In the genomic region with DNA sequence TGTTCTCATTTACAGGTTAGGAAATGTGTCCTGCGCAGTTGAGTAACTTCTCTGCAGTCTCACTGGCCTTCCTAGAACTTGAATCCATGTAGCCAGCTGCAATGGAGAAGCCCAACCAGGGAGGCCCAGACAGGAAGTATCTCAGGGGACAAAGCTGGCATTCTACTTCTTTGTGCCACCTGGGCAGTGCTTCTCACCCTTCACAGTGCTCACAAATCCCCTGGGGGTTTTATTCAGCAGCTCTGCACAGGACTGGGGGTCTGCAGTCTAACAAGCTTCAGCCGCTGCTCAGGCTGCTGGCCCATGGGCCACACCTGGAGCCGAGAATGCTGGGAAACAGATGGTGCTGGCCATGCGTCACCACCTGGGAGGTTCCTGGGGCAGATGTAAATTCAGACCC, we compare ENCODE assay signal across 15 cellular contexts.
A peak's percentile ranks its signal among the peaks of the same experiment; 100 is the strongest.
DNase-seq lines count a peak whose midpoint lies in the region; ATAC-seq and TF ChIP-seq lines count a peak whose summit lies in the region.
"Had no signal": no experiment of that assay in that cellular context is flagged by ENCODE, and none has a peak within 500 bp of the region (broad histone marks: within the 10 kb centered on the region; RNA-seq: fewer than 3 reads in every experiment).

No MANE protein-coding gene starts in this region.

- H2AFZ ChIP-seq in Loucy (ENCODE audit: low read length) (no peak overlapping the region), neuronal stem cell (ENCODE audit: low read length) (no peak overlapping the region)
- H2AFZ ChIP-seq: GM23338 had no signal

- H3K4me1 ChIP-seq in Loucy (ENCODE audit: insufficient read depth, low read length, poor library complexity, severe bottlenecking) (peaks cover 89% of the 10 kb centered on the region), neuronal stem cell (ENCODE audit: control insufficient read depth in 2 of 2, insufficient read depth in 1 of 2, low read depth in 1 of 2, low read length in 2 of 2) (peaks cover 0 to 5% of the 10 kb centered on the region in 2 donors)

- H3K4me2 ChIP-seq in Loucy (ENCODE audit: low read depth, low read length, poor library complexity, severe bottlenecking) (peak overlapping the region; percentile 2), neuronal stem cell (ENCODE audit: insufficient read depth, low read length, poor library complexity, severe bottlenecking) (no peak overlapping the region)
- H3K4me2 ChIP-seq: GM23338 had no signal

- no peaks in the 10 kb centered on the region for H3K9me2 ChIP-seq in Loucy (replicated peaks; ENCODE audit: low read depth, low read length)

- ATAC-seq in omental fat pad (ENCODE audit: low FRiP score) (no peak), left colon (no peak)
- ATAC-seq: GM12878, GM23338 had no signal

- no peaks in the 10 kb centered on the region for H4K20me1 ChIP-seq in Loucy (ENCODE audit: insufficient read depth, low read length, poor library complexity, severe bottlenecking)

- H3K79me2 ChIP-seq in Loucy (ENCODE audit: insufficient read depth, low read length) = no peaks in the 10 kb centered on the region

- H3K27me3 ChIP-seq in Loucy (ENCODE audit: insufficient read depth, low read length, poor library complexity, severe bottlenecking) (no peaks in the 10 kb centered on the region), neuronal stem cell (ENCODE audit: control insufficient read depth in 3 of 3, insufficient read depth in 3 of 3, low read depth in 1 of 3, low read length in 3 of 3) (no peaks in the 10 kb centered on the region)

- no peak overlapping the region for H3K9ac ChIP-seq in Loucy (ENCODE audit: low read depth, low read length, poor library complexity, severe bottlenecking)
- no peak overlapping the region for H3K9ac ChIP-seq in neuronal stem cell (ENCODE audit: low read depth, low read length, poor library complexity)

- H3K4me3 ChIP-seq in Loucy (ENCODE audit: low read length, poor library complexity, severe bottlenecking) = no peak overlapping the region
- no peak overlapping the region for H3K4me3 ChIP-seq in neuronal stem cell (ENCODE audit: low read length in 2 of 2)
- H3K4me3 ChIP-seq: GM12878, GM23338 had no signal

- no peak overlapping the region for H3K23ac ChIP-seq in neuronal stem cell (ENCODE audit: low read depth, low read length, poor library complexity)

- H3K36me3 ChIP-seq in Loucy (ENCODE audit: insufficient read depth, low read length) (no peaks in the 10 kb centered on the region), neuronal stem cell (replicated peaks in 1 of 2; ENCODE audit: control insufficient read depth in 2 of 2, insufficient read depth in 2 of 2, low read length in 2 of 2) (no peaks in the 10 kb centered on the region)

- H3K18ac ChIP-seq in neuronal stem cell (ENCODE audit: low read length) = peak overlapping the region; percentile 15

- no peak overlapping the region for H2BK5ac ChIP-seq in neuronal stem cell (ENCODE audit: low read length)

- no peaks in the 10 kb centered on the region for H3K79me1 ChIP-seq in neuronal stem cell (ENCODE audit: low read depth, low read length)

- H3K27ac ChIP-seq in neuronal stem cell (replicated peaks; ENCODE audit: low read length) = no peak overlapping the region
- H3K27ac ChIP-seq: 22Rv1 had no signal

- H3K14ac ChIP-seq in neuronal stem cell (ENCODE audit: low read length) = no peak overlapping the region

- H2BK12ac ChIP-seq in neuronal stem cell (ENCODE audit: low read length) = no peak overlapping the region

- H3K4ac ChIP-seq in neuronal stem cell (ENCODE audit: low read length) = no peak overlapping the region

- H2AK5ac ChIP-seq in neuronal stem cell (ENCODE audit: low read depth, low read length) = no peak overlapping the region

- H3K9me3 ChIP-seq in Loucy (ENCODE audit: insufficient read depth, low read depth, low read length) = no peaks in the 10 kb centered on the region
- peaks cover 0 to 5% of the 10 kb centered on the region in 2 donors for H3K9me3 ChIP-seq in neuronal stem cell (replicated peaks in 1 of 2; ENCODE audit: control insufficient read depth in 2 of 2, insufficient read depth in 1 of 2, low read depth in 1 of 2, low read length in 2 of 2)

- intact Hi-C loops in left colon (cut with DNase I, micrococcal nuclease) = no loop called here

- H2BK15ac ChIP-seq in neuronal stem cell (ENCODE audit: low read length) = no peak overlapping the region

- no peak overlapping the region for H2BK120ac ChIP-seq in neuronal stem cell (ENCODE audit: low read depth, low read length)

- TF ChIP-seq CTCF in Loucy (conservative IDR thresholded peaks at IDR 0.05; ENCODE audit: low read length) = no peak
- no peak for TF ChIP-seq CTCF in omental fat pad (IDR thresholded peaks at IDR 0.05)

- peaks cover 7% of the 10 kb centered on the region for H3F3A ChIP-seq in Loucy (ENCODE audit: low read depth)

- H4K91ac ChIP-seq in neuronal stem cell (ENCODE audit: low read depth, low read length, poor library complexity) = no peak overlapping the region

- WGBS in neuronal stem cell (ENCODE audit: extremely low coverage in 2 of 2, insufficient read length in 2 of 2, insufficient replicate concordance in 1 of 2), 2 donors = no CpG with 5 or more reads among the region's 4 CpGs

- DNase-seq in NCI-H2171 treated with DMSO at 0.1 percent for 48 hours (lab: John Stamatoyannopoulos, UW) (peak; percentile 1), NCI-H2171 (lab: John Stamatoyannopoulos, UW) (no peak), neuronal stem cell (ENCODE audit: low spot score) (no peak), omental fat pad (ENCODE audit: low spot score) (no peak), left colon (no peak)
- DNase-seq in activated CD8-positive, alpha-beta memory T cell treated with anti-CD3 and anti-CD28 coated beads, Interleukin-2, amount 50 U/mL, for 48 hours = no peak
- DNase-seq: C1 segment of cervical spinal cord; Calu3; CD4-positive, alpha-beta T cell; DMS 273 treated with DMSO at 0.1 percent for 48 hours; H7 had no signal

- H4K8ac ChIP-seq in neuronal stem cell (ENCODE audit: low read depth, low read length) = no peak overlapping the region
